11 cellular contexts compared by ENCODE assay signal in genomic region chr3:145767909-145768308, GRCh38.
DNase-seq lines count a peak whose midpoint lies in the region; TF ChIP-seq lines count a peak whose summit lies in the region.
"Had no signal": no experiment of that assay in that cellular context is flagged by ENCODE, and none has a peak within 500 bp of the region (broad histone marks: within the 10 kb centered on the region; RNA-seq: fewer than 3 reads in every experiment).

No MANE protein-coding gene starts in this region.

- H2BK12ac ChIP-seq in mesenchymal stem cell (ENCODE audit: low read length in 2 of 2), result no peak overlapping the region

- no peaks in the 10 kb centered on the region for H3K79me1 ChIP-seq in mesenchymal stem cell (replicated peaks; ENCODE audit: low read length, poor library complexity, severe bottlenecking)

- no peak overlapping the region for H2BK5ac ChIP-seq in mesenchymal stem cell (ENCODE audit: low read depth, low read length, poor library complexity, severe bottlenecking)

- no peak overlapping the region for H4K8ac ChIP-seq in mesenchymal stem cell (ENCODE audit: low read length)

- TF ChIP-seq CTCF in BE2C (IDR thresholded peaks at IDR 0.05; ENCODE audit: low read depth, low read length) (peak; percentile 21; the same call in 1 of the 2 replicates), VCaP (conservative IDR thresholded peaks at IDR 0.05) (peak; percentile 73)

- H3K27ac ChIP-seq in VCaP (no peak overlapping the region), mesenchymal stem cell (ENCODE audit: low read length, poor library complexity, severe bottlenecking) (no peak overlapping the region)
- H3K27ac ChIP-seq: HL-60 had no signal

- TF ChIP-seq RAD21 in Ishikawa (IDR thresholded peaks at IDR 0.05; ENCODE audit: low read depth), result peak; percentile 31

- no peak overlapping the region for H3K18ac ChIP-seq in mesenchymal stem cell (ENCODE audit: low read depth in 1 of 2, low read length in 2 of 2)

- H3K14ac ChIP-seq in mesenchymal stem cell (ENCODE audit: low read length in 2 of 2), result no peak overlapping the region

- no CpG with 5 or more reads among the region's 1 CpG for WGBS in mesenchymal stem cell

- no peak overlapping the region for H2BK120ac ChIP-seq in mesenchymal stem cell (ENCODE audit: low read depth, low read length)

- H3K9me3 ChIP-seq in BE2C (no peaks in the 10 kb centered on the region), mesenchymal stem cell (ENCODE audit: control insufficient read depth, low read length) (peaks cover 2% of the 10 kb centered on the region)
- H3K9me3 ChIP-seq: HAP-1 had no signal

- no peak overlapping the region for H2AK5ac ChIP-seq in mesenchymal stem cell (ENCODE audit: low read length, severe bottlenecking)

- H3K36me3 ChIP-seq in BE2C, result no peaks in the 10 kb centered on the region
- H3K36me3 ChIP-seq in mesenchymal stem cell (ENCODE audit: control insufficient read depth in 1 of 2, insufficient read depth in 2 of 2, low read depth in 1 of 2, low read length in 2 of 2), result no peaks in the 10 kb centered on the region
- H3K36me3 ChIP-seq: HAP-1 had no signal

- H3K4me2 ChIP-seq in mesenchymal stem cell (ENCODE audit: low read length, poor library complexity, severe bottlenecking), result no peak overlapping the region

- no peak overlapping the region for H3K9ac ChIP-seq in mesenchymal stem cell (ENCODE audit: low read length)

- no peak overlapping the region for H2BK15ac ChIP-seq in mesenchymal stem cell (ENCODE audit: low read depth, poor library complexity, severe bottlenecking)

- no peak overlapping the region for H3K23ac ChIP-seq in mesenchymal stem cell (ENCODE audit: low read length in 2 of 2)

- no peak for TF ChIP-seq EP300 in Ishikawa (IDR thresholded peaks at IDR 0.05; ENCODE audit: borderline replicate concordance)

- H4K91ac ChIP-seq in mesenchymal stem cell (ENCODE audit: low read length), result no peak overlapping the region

- intact Hi-C loops in posterior vena cava (cut with DNase I), result no loop called here

- H3K27me3 ChIP-seq in BE2C (no peaks in the 10 kb centered on the region), mesenchymal stem cell (ENCODE audit: control insufficient read depth in 1 of 2, insufficient read depth in 1 of 2, low read length in 2 of 2) (no peaks in the 10 kb centered on the region)

- DNase-seq in BE2C (no peak), mesenchymal stem cell (peak; percentile 3), NCI-H2227 treated with DMSO at 0.1 percent for 48 hours (lab: John Stamatoyannopoulos, UW) (no peak), KG1 (lab: John Stamatoyannopoulos, UW) (no peak), posterior vena cava (ENCODE audit: low spot score) (no peak)
- DNase-seq in stimulated activated CD4-positive, alpha-beta T cell treated with anti-CD3 and anti-CD28 coated beads, Interleukin-2, amount 100 ng/mL, for 24 hours, result no peak
- DNase-seq: naive B cell had no signal

- no peak overlapping the region for H2AFZ ChIP-seq in mesenchymal stem cell (ENCODE audit: low read depth, low read length)

- H3K4me1 ChIP-seq in BE2C (no peaks in the 10 kb centered on the region), mesenchymal stem cell (ENCODE audit: control insufficient read depth, insufficient read depth, low read depth, low read length) (no peaks in the 10 kb centered on the region)
- H3K4me1 ChIP-seq: HAP-1 had no signal

- no peak overlapping the region for H3K4ac ChIP-seq in mesenchymal stem cell (ENCODE audit: low read depth in 1 of 2, low read length in 2 of 2)

- H3K4me3 ChIP-seq in BE2C (ENCODE audit: low read depth, low read length) (no peak overlapping the region), mesenchymal stem cell (ENCODE audit: insufficient read depth in 1 of 2, low read depth in 1 of 2, low read length in 2 of 2) (no peak overlapping the region)
- H3K4me3 ChIP-seq: HAP-1 had no signal

TF ChIP-seq in Ishikawa, 13 proteins besides CTCF, POLR2A, EP300 and RAD21:
- TF ChIP-seq TCF12 (IDR thresholded peaks at IDR 0.05; ENCODE audit: low read depth) (no peak), USF1 (IDR thresholded peaks at IDR 0.05) (no peak), EGR1 (IDR thresholded peaks at IDR 0.05) (no peak), YY1 (IDR thresholded peaks at IDR 0.05; ENCODE audit: low read depth) (no peak), CEBPB (IDR thresholded peaks at IDR 0.05) (no peak), FOXM1 (IDR thresholded peaks at IDR 0.05; ENCODE audit: borderline replicate concordance, low read depth) (no peak), CREB1 (IDR thresholded peaks at IDR 0.05; ENCODE audit: low read depth) (no peak), TEAD4 (IDR thresholded peaks at IDR 0.05) (no peak), REST (IDR thresholded peaks at IDR 0.05; ENCODE audit: low read depth) (no peak), TAF1 (IDR thresholded peaks at IDR 0.05; ENCODE audit: low read depth) (no peak), NFIC (IDR thresholded peaks at IDR 0.05) (no peak), ZBTB7A (IDR thresholded peaks at IDR 0.05; ENCODE audit: low read depth) (no peak), MAX (IDR thresholded peaks at IDR 0.05) (no peak)
